8 cellular contexts compared by ENCODE assay signal in the genomic region with DNA sequence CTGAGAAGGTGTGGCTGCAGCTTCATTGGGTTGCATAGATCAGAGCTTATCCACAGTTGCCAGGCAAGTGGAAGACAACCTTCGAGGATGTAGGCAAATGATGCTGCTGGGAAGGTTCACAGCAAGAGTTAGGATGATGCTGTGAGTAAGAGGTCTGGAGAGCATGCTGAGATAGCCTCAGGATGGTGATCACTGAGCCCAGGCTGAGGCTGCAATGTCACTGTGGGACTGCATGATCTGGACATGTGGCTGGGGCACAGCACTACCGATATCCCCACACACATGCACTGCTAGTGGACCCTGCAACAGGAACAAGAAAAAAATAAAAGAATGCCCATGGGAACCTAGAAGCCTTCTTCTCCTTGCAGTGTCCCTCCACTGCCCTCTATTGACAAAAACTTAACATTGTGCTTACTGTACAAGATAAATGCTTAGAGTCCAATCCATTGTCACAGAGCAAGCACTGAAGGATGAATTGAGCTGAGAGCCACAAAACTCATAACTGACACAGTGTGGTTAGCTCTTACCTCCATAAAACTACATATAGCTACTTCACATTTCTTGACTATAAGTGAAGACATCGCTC.
DNase-seq lines count a peak whose midpoint lies in the region; TF ChIP-seq lines count a peak whose summit lies in the region.

No MANE protein-coding gene starts in this region.

- H3K9me3 ChIP-seq in HAP-1 (no peaks in the 10 kb centered on the region), SJCRH30 (replicated peaks) (no peaks in the 10 kb centered on the region)

- no peak overlapping the region for H3K27ac ChIP-seq in SJCRH30

- POLR2A ChIA-PET in AG04449 (lab: Yijun Ruan, JAX) = interaction anchor here (0.6 kb wide), 1 partner anchor 920 kb away, joined by 3 read pairs; no protein-coding TSS in a partner anchor

- TF ChIP-seq CTCF in AG04449 (IDR thresholded peaks at IDR 0.05; ENCODE audit: insufficient read depth, low read length, missing control alignments) = peak; percentile 51

- intact Hi-C loops in activated T-helper 1 cell treated with anti-CD3 and anti-CD28 coated beads, Interleukin-12 subunit alpha, Interleukin-12 subunit beta, Interleukin-2, Interleukin-4 antibody, amounts not matched to agents 30 ng/mL and 10 ng/mL and 1 ng/mL, durations not matched to agents 14 hours and 24 hours and 36 hours (cut with micrococcal nuclease) = loop anchor here (2.0 to 5.0 kb wide), 2 partner anchors 107 to 949 kb away; partner anchors contain the start of gene CNKSR2

- no peaks in the 10 kb centered on the region for H3K36me3 ChIP-seq in HAP-1 (replicated peaks)
- H3K36me3 ChIP-seq in SJCRH30 = no peaks in the 10 kb centered on the region; the same call in 1 of the 2 replicates

- in situ Hi-C loops in HAP-1 (cut with MboI; ENCODE audit: low sequenced_read_pairs) = loop anchor here (25.0 kb wide), 1 partner anchor 942 kb away; no protein-coding TSS in a partner anchor

- H3K27me3 Mint-ChIP-seq in activated T-helper 1 cell treated with anti-CD3 and anti-CD28 coated beads, Interleukin-12 subunit alpha, Interleukin-12 subunit beta, Interleukin-2, Interleukin-4 antibody, amounts not matched to agents 30 ng/mL and 10 ng/mL and 1 ng/mL, durations not matched to agents 14 hours and 24 hours and 36 hours (ENCODE audit: insufficient read depth) = peaks cover 2% of the 10 kb centered on the region

- no peak overlapping the region for H3K27ac Mint-ChIP-seq in activated T-helper 1 cell treated with anti-CD3 and anti-CD28 coated beads, Interleukin-12 subunit alpha, Interleukin-12 subunit beta, Interleukin-2, Interleukin-4 antibody, amounts not matched to agents 30 ng/mL and 10 ng/mL and 1 ng/mL, durations not matched to agents 14 hours and 24 hours and 36 hours

- no peaks in the 10 kb centered on the region for H3K36me3 Mint-ChIP-seq in activated T-helper 1 cell treated with anti-CD3 and anti-CD28 coated beads, Interleukin-12 subunit alpha, Interleukin-12 subunit beta, Interleukin-2, Interleukin-4 antibody, amounts not matched to agents 30 ng/mL and 10 ng/mL and 1 ng/mL, durations not matched to agents 14 hours and 24 hours and 36 hours (ENCODE audit: low read depth)

- no peaks in the 10 kb centered on the region for H3K9me3 Mint-ChIP-seq in activated T-helper 1 cell treated with anti-CD3 and anti-CD28 coated beads, Interleukin-12 subunit alpha, Interleukin-12 subunit beta, Interleukin-2, Interleukin-4 antibody, amounts not matched to agents 30 ng/mL and 10 ng/mL and 1 ng/mL, durations not matched to agents 14 hours and 24 hours and 36 hours

- H3K4me3 Mint-ChIP-seq in activated T-helper 1 cell treated with anti-CD3 and anti-CD28 coated beads, Interleukin-12 subunit alpha, Interleukin-12 subunit beta, Interleukin-2, Interleukin-4 antibody, amounts not matched to agents 30 ng/mL and 10 ng/mL and 1 ng/mL, durations not matched to agents 14 hours and 24 hours and 36 hours = no peak overlapping the region

- H3K4me1 ChIP-seq in HAP-1 = no peaks in the 10 kb centered on the region
- no peaks in the 10 kb centered on the region for H3K4me1 ChIP-seq in SJCRH30

- H3K4me1 Mint-ChIP-seq in activated T-helper 1 cell treated with anti-CD3 and anti-CD28 coated beads, Interleukin-12 subunit alpha, Interleukin-12 subunit beta, Interleukin-2, Interleukin-4 antibody, amounts not matched to agents 30 ng/mL and 10 ng/mL and 1 ng/mL, durations not matched to agents 14 hours and 24 hours and 36 hours (ENCODE audit: low read depth) = no peaks in the 10 kb centered on the region

- H3K4me3 ChIP-seq in AG04449 (ENCODE audit: low read depth, low read length) (no peak overlapping the region), HAP-1 (no peak overlapping the region), SJCRH30 (no peak overlapping the region)

- peak; percentile 5 for DNase-seq in AG04449 (ENCODE audit: low read depth, low spot score)
- peak; percentile 11 for DNase-seq in GM04503 (ENCODE audit: low read depth)
- peak; percentile 8 to 50 for DNase-seq in HAP-1 (ENCODE audit: low spot score in 2 of 2)
- DNase-seq in M059J (ENCODE audit: low read depth) = peak; percentile 33
- DNase-seq in SJCRH30 = peak; percentile 27 to 74
- peak; percentile 66 for DNase-seq in fibroblast of peridontal ligament (ENCODE audit: extremely low read depth)
- DNase-seq in pons (ENCODE audit: low spot score) = peak; percentile 67
- DNase-seq in activated T-helper 1 cell treated with anti-CD3 and anti-CD28 coated beads, Interleukin-12 subunit alpha, Interleukin-12 subunit beta, Interleukin-2, Interleukin-4 antibody, amounts not matched to agents 30 ng/mL and 10 ng/mL and 1 ng/mL, durations not matched to agents 14 hours and 24 hours and 36 hours (ENCODE audit: low spot score) = no peak

- H3K27me3 ChIP-seq in HAP-1 (ENCODE audit: low read depth) (no peaks in the 10 kb centered on the region), SJCRH30 (no peaks in the 10 kb centered on the region)

- CTCF ChIA-PET in AG04449 (lab: Yijun Ruan, JAX) = interaction anchor here (0.6 to 4.8 kb wide), 11 partner anchors 9 to 957 kb away, joined by 3 to 62 read pairs (median 4); no protein-coding TSS in a partner anchor
